Comparison of ENCODE assay signal across 21 cellular contexts in genomic region chr10:16698457-16698856, GRCh38.
"Had no signal": no experiment of that assay in that cellular context is flagged by ENCODE, and none has a peak within 500 bp of the region (broad histone marks: within the 10 kb centered on the region; RNA-seq: fewer than 3 reads in every experiment).

No MANE protein-coding gene starts in this region.

- H3K27me3 ChIP-seq: dorsolateral prefrontal cortex, esophagus muscularis mucosa, gastrocnemius medialis, right atrium auricular region, sigmoid colon, stomach had no signal

- FAIRE-seq: endometrium, kidney had no signal

- H3K4me1 ChIP-seq: esophagus muscularis mucosa, gastrocnemius medialis, lower lobe of right lung, right atrium auricular region, sigmoid colon, stomach had no signal

- ATAC-seq: gastrocnemius medialis; left cardiac atrium; lower lobe of right lung; natural killer cell; stimulated activated naive B cell treated with anti-CD40 and anti-IgM and Interleukin-4, amounts not matched to agents 10 μg/mL and 1 μg/mL and 100 μg/mL, for 72 hours had no signal

- H3K4me3 ChIP-seq: dorsolateral prefrontal cortex, esophagus muscularis mucosa, gastrocnemius medialis, left ventricle myocardium inferior, lower lobe of right lung, right atrium auricular region, sigmoid colon, skin epidermis, stomach, thoracic aorta had no signal

- H3K27ac ChIP-seq: dorsolateral prefrontal cortex, esophagus muscularis mucosa, gastrocnemius medialis, left ventricle myocardium inferior, lower lobe of right lung, right atrium auricular region, sigmoid colon, skin epidermis, stomach, thoracic aorta had no signal

- H3K9me3 ChIP-seq: esophagus muscularis mucosa, gastrocnemius medialis, lower lobe of right lung, right atrium auricular region, sigmoid colon, thoracic aorta had no signal

- H3K36me3 ChIP-seq: right atrium auricular region, thoracic aorta had no signal

- DNase-seq: cortex of kidney; dorsolateral prefrontal cortex; effector CD8-positive, alpha-beta T cell; gastrocnemius medialis; kidney; left cardiac atrium; left ventricle myocardium inferior; lower lobe of right lung; natural killer cell; sigmoid colon; stimulated activated CD4-positive, alpha-beta T cell treated with anti-CD3 and anti-CD28 coated beads, Interleukin-2, amount 100 ng/mL, for 24 hours; stimulated activated CD4-positive, alpha-beta T cell treated with anti-CD3 and anti-CD28 coated beads, Interleukin-4, amount 100 ng/mL, for 4 hours; stimulated activated naive B cell treated with anti-CD40 and anti-IgM and Interleukin-4, amounts not matched to agents 10 μg/mL and 1 μg/mL and 100 μg/mL, for 72 hours; stomach; substantia nigra; trophoblast cell had no signal
